20 cellular contexts compared by ENCODE assay signal in genomic region chr1:119316870-119317416, GRCh38. TPM values are rescaled to one million over a fixed set of nuclear protein-coding genes. Genes with fewer than 3 reads are reported as not detected.
DNase-seq lines count a peak whose midpoint lies in the region; ATAC-seq and TF ChIP-seq lines count a peak whose summit lies in the region.
"Had no signal": no experiment of that assay in that cellular context is flagged by ENCODE, and none has a peak within 500 bp of the region (broad histone marks: within the 10 kb centered on the region; RNA-seq: fewer than 3 reads in every experiment).

No MANE protein-coding gene starts in this region.

- peak; percentile 51 for TF ChIP-seq CTCF in AG10803 (conservative IDR thresholded peaks at IDR 0.05; ENCODE audit: low read length)
- TF ChIP-seq CTCF in SK-N-SH (IDR thresholded peaks at IDR 0.05), result peak; percentile 40
- no peak for TF ChIP-seq CTCF in psoas muscle (IDR thresholded peaks at IDR 0.05)

- H3K27ac ChIP-seq in SK-N-SH (ENCODE audit: low read depth in 2 of 2, low read length in 1 of 2), result no peak overlapping the region
- no peak overlapping the region for H3K27ac ChIP-seq in psoas muscle
- H3K27ac ChIP-seq: epithelial cell of prostate, heart left ventricle, left ventricle myocardium inferior had no signal

- H3K79me2 ChIP-seq in SK-N-SH (ENCODE audit: insufficient read depth), result no peaks in the 10 kb centered on the region

- no peaks in the 10 kb centered on the region for H3K9me2 ChIP-seq in SK-N-SH

- H2AFZ ChIP-seq in SK-N-SH (ENCODE audit: low read depth), result no peak overlapping the region

- H3K4me3 ChIP-seq in AG10803 (ENCODE audit: low read length) (no peak overlapping the region), H7 (ENCODE audit: insufficient read depth, low read depth, low read length) (no peak overlapping the region), SK-N-SH (ENCODE audit: low read depth in 2 of 2, low read length in 1 of 2) (no peak overlapping the region), psoas muscle (no peak overlapping the region)
- H3K4me3 ChIP-seq: heart left ventricle, left ventricle myocardium inferior had no signal

- no peaks in the 10 kb centered on the region for H4K20me1 ChIP-seq in SK-N-SH (ENCODE audit: insufficient read depth)

- H3K9me3 ChIP-seq in SK-N-SH (no peaks in the 10 kb centered on the region), psoas muscle (no peaks in the 10 kb centered on the region)
- H3K9me3 ChIP-seq: heart left ventricle, left ventricle myocardium inferior had no signal

- H3K4me2 ChIP-seq in SK-N-SH, result no peak overlapping the region

- DNase-seq in AG10803 (ENCODE audit: low read depth) (peak; percentile 21), H7 (peak; percentile 71), SK-N-SH (peak; percentile 31), iPS-NIHi11 (ENCODE audit: low spot score) (peak; percentile 61), amniotic stem cell (lab: John Stamatoyannopoulos, UW) (no peak), psoas muscle (no peak), kidney glomerular epithelial cell (lab: John Stamatoyannopoulos, UW) (no peak)
- DNase-seq: activated CD4-positive, alpha-beta T cell treated with anti-CD3 and anti-CD28 coated beads, Interleukin-2, amount 10 ng/mL, durations not matched to agents 7 days and 5 days; activated T-cell treated with anti-CD3 and anti-CD28 coated beads, Interleukin-2, amount 50 U/mL, for 4 hours; CD4-positive, alpha-beta memory T cell; EL; heart left ventricle; IMR-90; left ventricle myocardium inferior; NCI-H1436 treated with DMSO at 0.1 percent for 48 hours; substantia nigra had no signal

- TF ChIP-seq EP300 in SK-N-SH (IDR thresholded peaks at IDR 0.05; ENCODE audit: borderline replicate concordance in 1 of 2, low read depth in 1 of 2, low read length in 1 of 2), result no peak

- no peaks in the 10 kb centered on the region; a peak in 1 of 4 replicates for H3K4me1 ChIP-seq in SK-N-SH (ENCODE audit: control insufficient read depth in 1 of 2, insufficient read depth in 2 of 2, low read depth in 1 of 2, low read length in 1 of 2)
- no peaks in the 10 kb centered on the region for H3K4me1 ChIP-seq in psoas muscle
- H3K4me1 ChIP-seq: heart left ventricle, left ventricle myocardium inferior had no signal

- no peaks in the 10 kb centered on the region for H3F3A ChIP-seq in SK-N-SH (replicated peaks; ENCODE audit: insufficient read depth)

- POLR2A ChIA-PET in SK-N-SH (lab: Yijun Ruan, JAX), result no interaction called here

- no peaks in the 10 kb centered on the region for H3K27me3 ChIP-seq in H7 (ENCODE audit: control insufficient read depth, insufficient read depth, low read length)
- H3K27me3 ChIP-seq in SK-N-SH (ENCODE audit: insufficient read depth), result peaks cover 21% of the 10 kb centered on the region; the same call in 1 of the 2 replicates
- no peaks in the 10 kb centered on the region for H3K27me3 ChIP-seq in psoas muscle (ENCODE audit: insufficient read depth in 3 of 3, low read length in 2 of 3)
- H3K27me3 ChIP-seq: heart left ventricle had no signal

- 23% methylated on average over 16 of the region's 18 CpGs for WGBS in SK-N-SH (ENCODE audit: low lambda C conversion rate)
- 80 to 86% (median 86%) methylated on average over 18 of the region's 18 CpGs for WGBS in psoas muscle, 3 donors

- no peak for ATAC-seq in esophagus mucosa
- ATAC-seq in psoas muscle, result no peak
- ATAC-seq: activated T-cell treated with anti-CD3 and anti-CD28 coated beads, Interleukin-2, amount 50 U/mL, for 4 hours; heart left ventricle had no signal

- no peak overlapping the region for H3K9ac ChIP-seq in SK-N-SH

- H3K36me3 ChIP-seq in H7 (replicated peaks; ENCODE audit: control insufficient read depth, insufficient read depth, low read length), result no peaks in the 10 kb centered on the region
- H3K36me3 ChIP-seq in SK-N-SH (replicated peaks in 1 of 2; ENCODE audit: control insufficient read depth in 1 of 2, insufficient read depth in 2 of 2, low read length in 1 of 2), result no peaks in the 10 kb centered on the region
- no peaks in the 10 kb centered on the region for H3K36me3 ChIP-seq in psoas muscle (ENCODE audit: insufficient read depth in 1 of 2, low read depth in 1 of 2)
- H3K36me3 ChIP-seq: heart left ventricle, left ventricle myocardium inferior had no signal

- intact Hi-C loops in psoas muscle (cut with DNase I), result no loop called here

- 0 out of 2 replicates have a peak, but pooled peaks have one; percentile 4 for TF ChIP-seq RAD21 in SK-N-SH (IDR thresholded peaks at IDR 0.05; ENCODE audit: low read length)

- CTCF ChIA-PET in SK-N-SH (lab: Yijun Ruan, JAX), result interaction anchor here (1.1 to 1.6 kb wide), 3 partner anchors 11 to 25 kb away, joined by 4 read pairs; no protein-coding TSS in a partner anchor

TF ChIP-seq in SK-N-SH, 30 proteins besides CTCF, POLR2A, EP300 and RAD21:
- TF ChIP-seq JUND (IDR thresholded peaks at IDR 0.05), result no peak
- TF ChIP-seq SMC3 (IDR thresholded peaks at IDR 0.05; ENCODE audit: low read depth, low read length), result 0 out of 2 replicates have a peak, but pooled peaks have one; percentile 12

RNA-seq across cellular contexts. Expression of gene HAO2, which starts 51.6 kb away (rescaled TPM):
- 0.38 and 1.2 TPM in 2 replicates for total RNA-seq in H7 (2014; rRNA removed; shearing (Covaris generic))
- polyA plus RNA-seq in SK-N-SH (2012; rRNA removed) (not detected in 2 replicates), psoas muscle (not detected)
- polyA plus RNA-seq in SK-N-SH (2012; cell fraction: cytosol; rRNA removed), result not detected in 2 replicates
- polyA plus RNA-seq in SK-N-SH (2012; cell fraction: nucleus; rRNA removed), result 0.04 TPM in 1 of 2 replicates, not detected in the other
- total RNA-seq in esophagus mucosa (not detected), psoas muscle (not detected)
- total RNA-seq: activated CD4-positive, alpha-beta T cell treated with anti-CD3 and anti-CD28 coated beads, Interleukin-2, amount 10 ng/mL, durations not matched to agents 7 days and 5 days; activated T-cell treated with anti-CD3 and anti-CD28 coated beads, Interleukin-2, amount 50 U/mL, for 4 hours; CD4-positive, alpha-beta memory T cell; heart left ventricle; IMR-90; left ventricle myocardium inferior; posterior vena cava; T-helper 2 cell treated with Interferon-gamma antibody and Interleukin-4, amounts not matched to agents 100 ng/mL and 5 ng/mL, for 36 hours had no signal
- polyA plus RNA-seq: CD4-positive, alpha-beta memory T cell; heart left ventricle; IMR-90 had no signal

Comparison
In these comparisons a context has a peak if more than half of its experiments do, and no peak if none do; other contexts are left out.
1. DNase-seq: peak in AG10803 (single experiment), H7 (single experiment), SK-N-SH (single experiment) and iPS-NIHi11 (single experiment); none in amniotic stem cell (single experiment), psoas muscle (0 of 2) and kidney glomerular epithelial cell (single experiment).